Comparison of ENCODE assay signal across 8 cellular contexts in the genomic region with DNA sequence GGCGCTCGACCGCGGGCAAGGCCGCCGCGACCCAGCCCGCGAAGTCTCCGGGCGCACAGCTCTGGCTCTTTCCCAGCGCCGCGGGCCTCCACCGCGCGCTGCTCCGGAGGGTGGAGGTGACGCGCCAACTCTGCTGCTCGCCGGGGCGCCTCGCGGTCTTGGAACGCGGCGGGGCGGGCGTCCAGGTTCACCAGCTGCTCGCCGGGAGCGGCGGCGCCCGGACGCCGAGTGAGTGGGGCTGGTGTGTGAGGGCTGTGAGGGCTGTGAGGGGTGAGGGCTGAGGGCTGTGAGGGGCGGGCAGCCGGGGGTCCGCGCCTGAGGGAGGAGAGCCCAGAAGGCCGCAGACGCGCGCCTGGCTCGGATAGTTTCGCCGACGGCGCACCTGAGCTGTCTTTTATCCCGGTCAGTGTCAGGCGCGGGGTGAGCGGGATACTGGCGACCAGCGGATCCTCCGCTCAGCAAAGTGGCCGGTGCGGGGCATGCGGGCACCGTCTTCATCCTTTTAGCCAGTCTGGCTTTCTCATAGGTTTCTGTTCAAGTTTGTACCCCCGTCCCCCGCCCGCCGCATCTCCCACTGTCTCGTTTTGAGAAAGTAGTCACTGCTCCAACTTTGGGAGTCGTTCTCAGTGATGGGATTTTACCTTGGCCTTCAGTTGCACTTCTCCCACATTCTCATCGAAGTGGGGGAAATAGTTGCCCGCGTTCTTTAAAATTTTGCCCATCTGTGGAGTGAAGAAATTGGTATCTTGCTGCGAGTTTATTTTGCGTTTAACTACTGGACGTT. TPM values are rescaled to one million over a fixed set of nuclear protein-coding genes. Genes with fewer than 3 reads are reported as not detected.
DNase-seq lines count a peak whose midpoint lies in the region; ATAC-seq and TF ChIP-seq lines count a peak whose summit lies in the region.

No MANE protein-coding gene starts in this region.

- no peaks in the 10 kb centered on the region for H3K27me3 Mint-ChIP-seq in T-helper 1 cell treated with Interleukin-12 subunit alpha and Interleukin-12 subunit beta and Interleukin-4 antibody, amounts not matched to agents 30 μg/mL and 1 μg/mL, for 36 hours (ENCODE audit: low read depth)
- H3K27me3 Mint-ChIP-seq in dendritic cell treated with granulocyte-macrophage colony-stimulating factor and Interleukin-4, amounts not matched to agents 40 ng/mL and 50 ng/mL, for 4 days: peaks cover 5% of the 10 kb centered on the region

- ATAC-seq in GM18867 (IDR thresholded peaks at IDR 0.05; ENCODE audit: unreplicated experiment): peak; percentile 42
- ATAC-seq in HG03045 (IDR thresholded peaks at IDR 0.05; ENCODE audit: unreplicated experiment): peak; percentile 48

- H3K4me1 Mint-ChIP-seq in T-helper 1 cell treated with Interleukin-12 subunit alpha and Interleukin-12 subunit beta and Interleukin-4 antibody, amounts not matched to agents 30 μg/mL and 1 μg/mL, for 36 hours (ENCODE audit: low read depth): peaks cover 51% of the 10 kb centered on the region
- peaks cover 13% of the 10 kb centered on the region for H3K4me1 Mint-ChIP-seq in dendritic cell treated with granulocyte-macrophage colony-stimulating factor and Interleukin-4, amounts not matched to agents 40 ng/mL and 50 ng/mL, for 4 days (ENCODE audit: low read depth)

- H3K4me3 Mint-ChIP-seq in T-helper 1 cell treated with Interleukin-12 subunit alpha and Interleukin-12 subunit beta and Interleukin-4 antibody, amounts not matched to agents 30 μg/mL and 1 μg/mL, for 36 hours: peak overlapping the region; percentile 99
- H3K4me3 Mint-ChIP-seq in dendritic cell treated with granulocyte-macrophage colony-stimulating factor and Interleukin-4, amounts not matched to agents 40 ng/mL and 50 ng/mL, for 4 days: peak overlapping the region; percentile 96

- CTCF ChIA-PET in AG04449 (lab: Yijun Ruan, JAX): interaction anchor here (0.8 to 4.0 kb wide), 8 partner anchors 12 to 240 kb away, joined by 3 to 32 read pairs (median 3); no protein-coding TSS in a partner anchor

- no peak for TF ChIP-seq CTCF in AG04449 (IDR thresholded peaks at IDR 0.05; ENCODE audit: insufficient read depth, low read length, missing control alignments)

- peaks cover 34% of the 10 kb centered on the region for H3K36me3 Mint-ChIP-seq in T-helper 1 cell treated with Interleukin-12 subunit alpha and Interleukin-12 subunit beta and Interleukin-4 antibody, amounts not matched to agents 30 μg/mL and 1 μg/mL, for 36 hours (ENCODE audit: low read depth)
- H3K36me3 Mint-ChIP-seq in dendritic cell treated with granulocyte-macrophage colony-stimulating factor and Interleukin-4, amounts not matched to agents 40 ng/mL and 50 ng/mL, for 4 days (ENCODE audit: low read depth): peaks cover 13% of the 10 kb centered on the region

- peak overlapping the region; percentile 59 for H3K4me3 ChIP-seq in AG04449 (ENCODE audit: low read depth, low read length)

- H3K27ac Mint-ChIP-seq in T-helper 1 cell treated with Interleukin-12 subunit alpha and Interleukin-12 subunit beta and Interleukin-4 antibody, amounts not matched to agents 30 μg/mL and 1 μg/mL, for 36 hours: peak overlapping the region; percentile 88
- H3K27ac Mint-ChIP-seq in dendritic cell treated with granulocyte-macrophage colony-stimulating factor and Interleukin-4, amounts not matched to agents 40 ng/mL and 50 ng/mL, for 4 days: peak overlapping the region; percentile 89

- POLR2A ChIA-PET in AG04449 (lab: Yijun Ruan, JAX): no interaction called here

- H3K9me3 Mint-ChIP-seq in T-helper 1 cell treated with Interleukin-12 subunit alpha and Interleukin-12 subunit beta and Interleukin-4 antibody, amounts not matched to agents 30 μg/mL and 1 μg/mL, for 36 hours: peaks cover 3% of the 10 kb centered on the region
- no peaks in the 10 kb centered on the region for H3K9me3 Mint-ChIP-seq in dendritic cell treated with granulocyte-macrophage colony-stimulating factor and Interleukin-4, amounts not matched to agents 40 ng/mL and 50 ng/mL, for 4 days

- DNase-seq in AG04449 (ENCODE audit: low read depth, low spot score): no peak
- peak; percentile 27 to 29 for DNase-seq in lung microvascular endothelial cell (ENCODE audit: low read depth in 2 of 2)
- DNase-seq in stimulated activated CD8-positive, alpha-beta memory T cell treated with anti-CD3 and anti-CD28 coated beads, Interleukin-15, amount 100 ng/mL, for 48 hours (ENCODE audit: low read depth in 2 of 2): peak; percentile 6 to 15
- no peak for DNase-seq in middle frontal gyrus (ENCODE audit: extremely low spot score, low spot score)

- intact Hi-C loops in dendritic cell treated with granulocyte-macrophage colony-stimulating factor and Interleukin-4, amounts not matched to agents 40 ng/mL and 50 ng/mL, for 4 days (cut with micrococcal nuclease): loop anchor here (1.0 to 2.0 kb wide), 3 partner anchors 61 to 175 kb away; partner anchors contain the start of gene HERC6

RNA-seq across cellular contexts. Expression of gene HERC5, which starts 0.6 kb away (rescaled TPM):
- 0.65 and 2.6 TPM in 2 replicates for total RNA-seq in lung microvascular endothelial cell

Comparison
In these comparisons a context has a peak if more than half of its experiments do, and no peak if none do; other contexts are left out.
1. DNase-seq: peak in lung microvascular endothelial cell (2 of 2) and stimulated activated CD8-positive, alpha-beta memory T cell treated with anti-CD3 and anti-CD28 coated beads, Interleukin-15, amount 100 ng/mL, for 48 hours (2 of 2); none in AG04449 (single experiment) and middle frontal gyrus (single experiment).